25 cellular contexts compared by ENCODE assay signal in genomic region chr11:70719516-70719915, GRCh38.
"Had no signal": no experiment of that assay in that cellular context is flagged by ENCODE, and none has a peak within 500 bp of the region (broad histone marks: within the 10 kb centered on the region; RNA-seq: fewer than 3 reads in every experiment).

No MANE protein-coding gene starts in this region.

- H3K4me3 ChIP-seq: coronary artery, dorsolateral prefrontal cortex, esophagus squamous epithelium, gastrocnemius medialis, heart right ventricle, left ventricle myocardium inferior, lung had no signal

- H3K27ac ChIP-seq: coronary artery, dorsolateral prefrontal cortex, epithelial cell of prostate, esophagus squamous epithelium, gastrocnemius medialis, heart right ventricle, left ventricle myocardium inferior had no signal

- ATAC-seq: effector memory CD8-positive, alpha-beta T cell; esophagus mucosa; gastrocnemius medialis; heart right ventricle; left colon; left lobe of liver; naive thymus-derived CD4-positive, alpha-beta T cell had no signal

- H3K36me3 ChIP-seq: esophagus squamous epithelium, gastrocnemius medialis, heart right ventricle, left ventricle myocardium inferior had no signal

- H3K9me3 ChIP-seq: esophagus squamous epithelium, gastrocnemius medialis, heart right ventricle, left ventricle myocardium inferior had no signal

- H3K4me1 ChIP-seq: esophagus squamous epithelium, gastrocnemius medialis, heart right ventricle, left ventricle myocardium inferior had no signal

- DNase-seq: dermis blood vessel endothelial cell; dorsolateral prefrontal cortex; effector CD8-positive, alpha-beta T cell; effector memory CD8-positive, alpha-beta T cell; endodermal cell; erythroblast; esophagus squamous epithelium; foreskin fibroblast; foreskin melanocyte; gastrocnemius medialis; glutamatergic neuron; head of caudate nucleus; heart right ventricle; hippocampal formation; left colon; left ventricle myocardium inferior; mammary epithelial cell; mesendoderm; midbrain; naive thymus-derived CD4-positive, alpha-beta T cell had no signal
